In the genomic region with DNA sequence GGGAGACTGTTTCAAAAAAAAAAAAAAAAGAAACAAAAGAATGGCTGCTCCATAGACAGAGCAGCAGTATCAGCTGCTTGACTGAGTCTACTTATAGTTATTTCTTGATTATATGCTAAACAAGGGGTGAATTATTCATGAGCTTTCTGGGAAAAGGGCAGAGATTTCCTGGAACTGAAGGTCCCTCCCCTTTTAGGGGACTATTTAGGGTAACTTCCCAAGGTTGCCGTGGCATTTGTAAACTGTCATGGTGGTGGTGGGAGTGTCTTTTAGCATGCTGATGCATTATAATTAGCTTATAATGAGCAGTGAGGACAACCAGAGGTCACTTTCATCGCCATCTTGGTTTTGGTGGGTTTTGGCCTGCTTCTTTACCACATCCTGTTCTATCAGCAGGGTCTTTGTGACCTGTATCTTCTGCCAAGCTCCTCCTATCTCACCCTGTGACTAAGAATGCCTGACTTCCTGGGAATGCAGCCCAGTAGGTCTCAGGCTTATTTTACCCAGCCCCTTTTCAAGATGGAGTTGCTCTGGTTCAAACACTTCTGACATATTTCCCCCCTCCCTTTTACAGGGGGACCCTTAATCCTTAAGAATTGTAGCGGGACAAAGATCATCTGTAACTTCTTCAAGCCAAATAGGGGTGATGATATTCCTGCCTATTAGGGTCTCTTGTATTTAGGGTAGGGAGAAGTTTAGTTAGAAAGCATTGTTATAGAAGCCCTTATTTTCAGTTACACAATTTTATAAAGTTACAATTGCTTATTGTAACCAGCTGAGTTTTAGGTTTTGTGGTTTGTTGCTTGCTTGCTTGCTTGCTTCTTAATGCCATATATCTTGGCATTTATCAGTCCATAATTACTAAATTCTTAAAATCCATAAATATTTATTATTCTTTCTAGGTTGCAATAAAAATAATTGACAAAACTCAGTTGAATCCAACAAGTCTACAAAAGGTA, we compare ENCODE assay signal across 1 cellular context.
A peak's percentile ranks its signal among the peaks of the same experiment; 100 is the strongest.
TF ChIP-seq lines count a peak whose summit lies in the region.

No MANE protein-coding gene starts in this region.

TF ChIP-seq in K562, 482 proteins besides CTCF, POLR2A, EP300 and RAD21 (continued from another document and continues in another):
- TF ChIP-seq, protein P1, sequence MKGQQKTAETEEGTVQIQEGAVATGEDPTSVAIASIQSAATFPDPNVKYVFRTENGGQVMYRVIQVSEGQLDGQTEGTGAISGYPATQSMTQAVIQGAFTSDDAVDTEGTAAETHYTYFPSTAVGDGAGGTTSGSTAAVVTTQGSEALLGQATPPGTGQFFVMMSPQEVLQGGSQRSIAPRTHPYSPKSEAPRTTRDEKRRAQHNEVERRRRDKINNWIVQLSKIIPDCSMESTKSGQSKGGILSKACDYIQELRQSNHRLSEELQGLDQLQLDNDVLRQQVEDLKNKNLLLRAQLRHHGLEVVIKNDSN (CRISPR knock-in tag; IDR thresholded peaks at IDR 0.05): no peak
- TF ChIP-seq ZNF785 (CRISPR knock-in tag; IDR thresholded peaks at IDR 0.05) (peak; percentile 97), FOXA1 (IDR thresholded peaks at IDR 0.05; ENCODE audit: borderline replicate concordance) (no peak), GATAD2B (IDR thresholded peaks at IDR 0.05; ENCODE audit: borderline replicate concordance) (no peak; the same call in 1 of the 2 replicates), ZNF282 (CRISPR knock-in tag; IDR thresholded peaks at IDR 0.05) (no peak), NFIC (IDR thresholded peaks at IDR 0.05) (no peak; the same call in 1 of the 2 replicates), SAFB2 (IDR thresholded peaks at IDR 0.05; ENCODE audit: borderline replicate concordance, low read depth, low read length, severe bottlenecking) (no peak), GABPB1 (CRISPR knock-in tag; IDR thresholded peaks at IDR 0.05) (peak; percentile 61; the same call in 1 of the 2 replicates), ZNF644 (tag; IDR thresholded peaks at IDR 0.05; ENCODE audit: low read depth) (peak; percentile 100), ZNF75A (CRISPR knock-in tag; IDR thresholded peaks at IDR 0.05) (peak; percentile 97), POLR2AphosphoS5 (IDR thresholded peaks at IDR 0.05; ENCODE audit: control insufficient read depth, insufficient read depth, low read depth, low read length) (no peak), GTF2A2 (tag; IDR thresholded peaks at IDR 0.05) (peak; percentile 99), NFYB (IDR thresholded peaks at IDR 0.05; ENCODE audit: extremely low read depth, insufficient read length) (no peak), KLF6 (CRISPR knock-in tag; IDR thresholded peaks at IDR 0.05; ENCODE audit: borderline replicate concordance) (peak; percentile 100), CBFB (CRISPR knock-in tag; IDR thresholded peaks at IDR 0.05) (no peak), RBM17 (IDR thresholded peaks at IDR 0.05; ENCODE audit: borderline replicate concordance, low read depth, low read length) (no peak), POLR2B (IDR thresholded peaks at IDR 0.05; ENCODE audit: low read depth, partially characterized antibody) (no peak), ZNF384 (IDR thresholded peaks at IDR 0.05; ENCODE audit: low read depth, low read length) (peak; percentile 59; the same call in 1 of the 2 replicates)
- TF ChIP-seq, protein P2, sequence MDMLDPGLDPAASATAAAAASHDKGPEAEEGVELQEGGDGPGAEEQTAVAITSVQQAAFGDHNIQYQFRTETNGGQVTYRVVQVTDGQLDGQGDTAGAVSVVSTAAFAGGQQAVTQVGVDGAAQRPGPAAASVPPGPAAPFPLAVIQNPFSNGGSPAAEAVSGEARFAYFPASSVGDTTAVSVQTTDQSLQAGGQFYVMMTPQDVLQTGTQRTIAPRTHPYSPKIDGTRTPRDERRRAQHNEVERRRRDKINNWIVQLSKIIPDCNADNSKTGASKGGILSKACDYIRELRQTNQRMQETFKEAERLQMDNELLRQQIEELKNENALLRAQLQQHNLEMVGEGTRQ (CRISPR knock-in tag; IDR thresholded peaks at IDR 0.05): no peak
- TF ChIP-seq, protein P3, sequence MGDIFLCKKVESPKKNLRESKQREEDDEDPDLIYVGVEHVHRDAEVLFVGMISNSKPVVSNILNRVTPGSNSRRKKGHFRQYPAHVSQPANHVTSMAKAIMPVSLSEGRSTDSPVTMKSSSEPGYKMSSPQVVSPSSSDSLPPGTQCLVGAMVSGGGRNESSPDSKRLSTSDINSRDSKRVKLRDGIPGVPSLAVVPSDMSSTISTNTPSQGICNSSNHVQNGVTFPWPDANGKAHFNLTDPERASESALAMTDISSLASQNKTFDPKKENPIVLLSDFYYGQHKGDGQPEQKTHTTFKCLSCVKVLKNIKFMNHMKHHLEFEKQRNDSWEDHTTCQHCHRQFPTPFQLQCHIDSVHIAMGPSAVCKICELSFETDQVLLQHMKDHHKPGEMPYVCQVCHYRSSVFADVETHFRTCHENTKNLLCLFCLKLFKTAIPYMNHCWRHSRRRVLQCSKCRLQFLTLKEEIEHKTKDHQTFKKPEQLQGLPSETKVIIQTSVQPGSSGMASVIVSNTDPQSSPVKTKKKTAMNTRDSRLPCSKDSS (IDR thresholded peaks at IDR 0.05; ENCODE audit: low read depth, partially characterized antibody): no peak
- TF ChIP-seq, protein P4, sequence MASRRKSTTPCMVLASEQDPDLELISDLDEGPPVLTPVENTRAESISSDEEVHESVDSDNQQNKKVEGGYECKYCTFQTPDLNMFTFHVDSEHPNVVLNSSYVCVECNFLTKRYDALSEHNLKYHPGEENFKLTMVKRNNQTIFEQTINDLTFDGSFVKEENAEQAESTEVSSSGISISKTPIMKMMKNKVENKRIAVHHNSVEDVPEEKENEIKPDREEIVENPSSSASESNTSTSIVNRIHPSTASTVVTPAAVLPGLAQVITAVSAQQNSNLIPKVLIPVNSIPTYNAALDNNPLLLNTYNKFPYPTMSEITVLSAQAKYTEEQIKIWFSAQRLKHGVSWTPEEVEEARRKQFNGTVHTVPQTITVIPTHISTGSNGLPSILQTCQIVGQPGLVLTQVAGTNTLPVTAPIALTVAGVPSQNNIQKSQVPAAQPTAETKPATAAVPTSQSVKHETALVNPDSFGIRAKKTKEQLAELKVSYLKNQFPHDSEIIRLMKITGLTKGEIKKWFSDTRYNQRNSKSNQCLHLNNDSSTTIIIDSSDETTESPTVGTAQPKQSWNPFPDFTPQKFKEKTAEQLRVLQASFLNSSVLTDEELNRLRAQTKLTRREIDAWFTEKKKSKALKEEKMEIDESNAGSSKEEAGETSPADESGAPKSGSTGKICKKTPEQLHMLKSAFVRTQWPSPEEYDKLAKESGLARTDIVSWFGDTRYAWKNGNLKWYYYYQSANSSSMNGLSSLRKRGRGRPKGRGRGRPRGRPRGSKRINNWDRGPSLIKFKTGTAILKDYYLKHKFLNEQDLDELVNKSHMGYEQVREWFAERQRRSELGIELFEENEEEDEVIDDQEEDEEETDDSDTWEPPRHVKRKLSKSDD (conservative IDR thresholded peaks at IDR 0.05; ENCODE audit: low read length): no peak
- TF ChIP-seq, protein P5, sequence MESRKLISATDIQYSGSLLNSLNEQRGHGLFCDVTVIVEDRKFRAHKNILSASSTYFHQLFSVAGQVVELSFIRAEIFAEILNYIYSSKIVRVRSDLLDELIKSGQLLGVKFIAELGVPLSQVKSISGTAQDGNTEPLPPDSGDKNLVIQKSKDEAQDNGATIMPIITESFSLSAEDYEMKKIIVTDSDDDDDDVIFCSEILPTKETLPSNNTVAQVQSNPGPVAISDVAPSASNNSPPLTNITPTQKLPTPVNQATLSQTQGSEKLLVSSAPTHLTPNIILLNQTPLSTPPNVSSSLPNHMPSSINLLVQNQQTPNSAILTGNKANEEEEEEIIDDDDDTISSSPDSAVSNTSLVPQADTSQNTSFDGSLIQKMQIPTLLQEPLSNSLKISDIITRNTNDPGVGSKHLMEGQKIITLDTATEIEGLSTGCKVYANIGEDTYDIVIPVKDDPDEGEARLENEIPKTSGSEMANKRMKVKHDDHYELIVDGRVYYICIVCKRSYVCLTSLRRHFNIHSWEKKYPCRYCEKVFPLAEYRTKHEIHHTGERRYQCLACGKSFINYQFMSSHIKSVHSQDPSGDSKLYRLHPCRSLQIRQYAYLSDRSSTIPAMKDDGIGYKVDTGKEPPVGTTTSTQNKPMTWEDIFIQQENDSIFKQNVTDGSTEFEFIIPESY (CRISPR knock-in tag; IDR thresholded peaks at IDR 0.05): no peak
- TF ChIP-seq, protein P6, sequence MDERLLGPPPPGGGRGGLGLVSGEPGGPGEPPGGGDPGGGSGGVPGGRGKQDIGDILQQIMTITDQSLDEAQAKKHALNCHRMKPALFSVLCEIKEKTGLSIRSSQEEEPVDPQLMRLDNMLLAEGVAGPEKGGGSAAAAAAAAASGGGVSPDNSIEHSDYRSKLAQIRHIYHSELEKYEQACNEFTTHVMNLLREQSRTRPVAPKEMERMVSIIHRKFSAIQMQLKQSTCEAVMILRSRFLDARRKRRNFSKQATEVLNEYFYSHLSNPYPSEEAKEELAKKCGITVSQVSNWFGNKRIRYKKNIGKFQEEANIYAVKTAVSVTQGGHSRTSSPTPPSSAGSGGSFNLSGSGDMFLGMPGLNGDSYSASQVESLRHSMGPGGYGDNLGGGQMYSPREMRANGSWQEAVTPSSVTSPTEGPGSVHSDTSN (CRISPR knock-in tag; IDR thresholded peaks at IDR 0.05; ENCODE audit: low read depth): no peak
- TF ChIP-seq, protein P6 (tag; conservative IDR thresholded peaks at IDR 0.05; ENCODE audit: low read depth): peak; percentile 94
- TF ChIP-seq, protein P7, sequence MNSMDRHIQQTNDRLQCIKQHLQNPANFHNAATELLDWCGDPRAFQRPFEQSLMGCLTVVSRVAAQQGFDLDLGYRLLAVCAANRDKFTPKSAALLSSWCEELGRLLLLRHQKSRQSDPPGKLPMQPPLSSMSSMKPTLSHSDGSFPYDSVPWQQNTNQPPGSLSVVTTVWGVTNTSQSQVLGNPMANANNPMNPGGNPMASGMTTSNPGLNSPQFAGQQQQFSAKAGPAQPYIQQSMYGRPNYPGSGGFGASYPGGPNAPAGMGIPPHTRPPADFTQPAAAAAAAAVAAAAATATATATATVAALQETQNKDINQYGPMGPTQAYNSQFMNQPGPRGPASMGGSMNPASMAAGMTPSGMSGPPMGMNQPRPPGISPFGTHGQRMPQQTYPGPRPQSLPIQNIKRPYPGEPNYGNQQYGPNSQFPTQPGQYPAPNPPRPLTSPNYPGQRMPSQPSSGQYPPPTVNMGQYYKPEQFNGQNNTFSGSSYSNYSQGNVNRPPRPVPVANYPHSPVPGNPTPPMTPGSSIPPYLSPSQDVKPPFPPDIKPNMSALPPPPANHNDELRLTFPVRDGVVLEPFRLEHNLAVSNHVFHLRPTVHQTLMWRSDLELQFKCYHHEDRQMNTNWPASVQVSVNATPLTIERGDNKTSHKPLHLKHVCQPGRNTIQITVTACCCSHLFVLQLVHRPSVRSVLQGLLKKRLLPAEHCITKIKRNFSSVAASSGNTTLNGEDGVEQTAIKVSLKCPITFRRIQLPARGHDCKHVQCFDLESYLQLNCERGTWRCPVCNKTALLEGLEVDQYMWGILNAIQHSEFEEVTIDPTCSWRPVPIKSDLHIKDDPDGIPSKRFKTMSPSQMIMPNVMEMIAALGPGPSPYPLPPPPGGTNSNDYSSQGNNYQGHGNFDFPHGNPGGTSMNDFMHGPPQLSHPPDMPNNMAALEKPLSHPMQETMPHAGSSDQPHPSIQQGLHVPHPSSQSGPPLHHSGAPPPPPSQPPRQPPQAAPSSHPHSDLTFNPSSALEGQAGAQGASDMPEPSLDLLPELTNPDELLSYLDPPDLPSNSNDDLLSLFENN (IDR thresholded peaks at IDR 0.05; ENCODE audit: low read depth in 2 of 2, low read length in 2 of 2): no peak
- TF ChIP-seq, protein P8, sequence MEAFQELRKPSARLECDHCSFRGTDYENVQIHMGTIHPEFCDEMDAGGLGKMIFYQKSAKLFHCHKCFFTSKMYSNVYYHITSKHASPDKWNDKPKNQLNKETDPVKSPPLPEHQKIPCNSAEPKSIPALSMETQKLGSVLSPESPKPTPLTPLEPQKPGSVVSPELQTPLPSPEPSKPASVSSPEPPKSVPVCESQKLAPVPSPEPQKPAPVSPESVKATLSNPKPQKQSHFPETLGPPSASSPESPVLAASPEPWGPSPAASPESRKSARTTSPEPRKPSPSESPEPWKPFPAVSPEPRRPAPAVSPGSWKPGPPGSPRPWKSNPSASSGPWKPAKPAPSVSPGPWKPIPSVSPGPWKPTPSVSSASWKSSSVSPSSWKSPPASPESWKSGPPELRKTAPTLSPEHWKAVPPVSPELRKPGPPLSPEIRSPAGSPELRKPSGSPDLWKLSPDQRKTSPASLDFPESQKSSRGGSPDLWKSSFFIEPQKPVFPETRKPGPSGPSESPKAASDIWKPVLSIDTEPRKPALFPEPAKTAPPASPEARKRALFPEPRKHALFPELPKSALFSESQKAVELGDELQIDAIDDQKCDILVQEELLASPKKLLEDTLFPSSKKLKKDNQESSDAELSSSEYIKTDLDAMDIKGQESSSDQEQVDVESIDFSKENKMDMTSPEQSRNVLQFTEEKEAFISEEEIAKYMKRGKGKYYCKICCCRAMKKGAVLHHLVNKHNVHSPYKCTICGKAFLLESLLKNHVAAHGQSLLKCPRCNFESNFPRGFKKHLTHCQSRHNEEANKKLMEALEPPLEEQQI (IDR thresholded peaks at IDR 0.05): no peak
- TF ChIP-seq, protein P9, sequence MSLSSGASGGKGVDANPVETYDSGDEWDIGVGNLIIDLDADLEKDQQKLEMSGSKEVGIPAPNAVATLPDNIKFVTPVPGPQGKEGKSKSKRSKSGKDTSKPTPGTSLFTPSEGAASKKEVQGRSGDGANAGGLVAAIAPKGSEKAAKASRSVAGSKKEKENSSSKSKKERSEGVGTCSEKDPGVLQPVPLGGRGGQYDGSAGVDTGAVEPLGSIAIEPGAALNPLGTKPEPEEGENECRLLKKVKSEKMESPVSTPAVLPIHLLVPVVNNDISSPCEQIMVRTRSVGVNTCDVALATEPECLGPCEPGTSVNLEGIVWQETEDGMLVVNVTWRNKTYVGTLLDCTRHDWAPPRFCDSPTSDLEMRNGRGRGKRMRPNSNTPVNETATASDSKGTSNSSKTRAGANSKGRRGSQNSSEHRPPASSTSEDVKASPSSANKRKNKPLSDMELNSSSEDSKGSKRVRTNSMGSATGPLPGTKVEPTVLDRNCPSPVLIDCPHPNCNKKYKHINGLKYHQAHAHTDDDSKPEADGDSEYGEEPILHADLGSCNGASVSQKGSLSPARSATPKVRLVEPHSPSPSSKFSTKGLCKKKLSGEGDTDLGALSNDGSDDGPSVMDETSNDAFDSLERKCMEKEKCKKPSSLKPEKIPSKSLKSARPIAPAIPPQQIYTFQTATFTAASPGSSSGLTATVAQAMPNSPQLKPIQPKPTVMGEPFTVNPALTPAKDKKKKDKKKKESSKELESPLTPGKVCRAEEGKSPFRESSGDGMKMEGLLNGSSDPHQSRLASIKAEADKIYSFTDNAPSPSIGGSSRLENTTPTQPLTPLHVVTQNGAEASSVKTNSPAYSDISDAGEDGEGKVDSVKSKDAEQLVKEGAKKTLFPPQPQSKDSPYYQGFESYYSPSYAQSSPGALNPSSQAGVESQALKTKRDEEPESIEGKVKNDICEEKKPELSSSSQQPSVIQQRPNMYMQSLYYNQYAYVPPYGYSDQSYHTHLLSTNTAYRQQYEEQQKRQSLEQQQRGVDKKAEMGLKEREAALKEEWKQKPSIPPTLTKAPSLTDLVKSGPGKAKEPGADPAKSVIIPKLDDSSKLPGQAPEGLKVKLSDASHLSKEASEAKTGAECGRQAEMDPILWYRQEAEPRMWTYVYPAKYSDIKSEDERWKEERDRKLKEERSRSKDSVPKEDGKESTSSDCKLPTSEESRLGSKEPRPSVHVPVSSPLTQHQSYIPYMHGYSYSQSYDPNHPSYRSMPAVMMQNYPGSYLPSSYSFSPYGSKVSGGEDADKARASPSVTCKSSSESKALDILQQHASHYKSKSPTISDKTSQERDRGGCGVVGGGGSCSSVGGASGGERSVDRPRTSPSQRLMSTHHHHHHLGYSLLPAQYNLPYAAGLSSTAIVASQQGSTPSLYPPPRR (CRISPR knock-in tag; IDR thresholded peaks at IDR 0.05; ENCODE audit: borderline replicate concordance): no peak
